ENCODE assay signal across 29 cellular contexts in genomic region chr6:43047998-43048397, GRCh38.
"Had no signal": no experiment of that assay in that cellular context is flagged by ENCODE, and none has a peak within 500 bp of the region (broad histone marks: within the 10 kb centered on the region; RNA-seq: fewer than 3 reads in every experiment).

No MANE protein-coding gene starts in this region.

- DNase-seq: colonic mucosa; effector CD8-positive, alpha-beta T cell; endodermal cell; foreskin melanocyte; glutamatergic neuron; heart right ventricle; hippocampal formation; left cardiac atrium; left lung; mesenchymal stem cell; mucosa of descending colon; naive B cell; sigmoid colon; stimulated activated CD4-positive, alpha-beta T cell treated with anti-CD3 and anti-CD28 coated beads, Interleukin-2, amount 100 ng/mL, for 24 hours; stimulated activated CD4-positive, alpha-beta T cell treated with anti-CD3 and anti-CD28 coated beads, Interleukin-4, amount 100 ng/mL, for 24 hours; stimulated activated naive CD8-positive, alpha-beta T cell treated with anti-CD3 and anti-CD28 coated beads, Interleukin-15, Interleukin-2, amounts not matched to agents 100 U/mL and 50 U/mL, for 24 hours; substantia nigra; testis; tibial artery had no signal

- H3K27me3 ChIP-seq: colonic mucosa, esophagus muscularis mucosa, heart right ventricle, left lung, right atrium auricular region, sigmoid colon, testis, tibial artery had no signal

- H3K36me3 ChIP-seq: colonic mucosa had no signal

- H3K27ac ChIP-seq: colonic mucosa, esophagus muscularis mucosa, heart right ventricle, left lung, prostate gland, right atrium auricular region, sigmoid colon, testis, tibial artery had no signal

- H3K9me3 Mint-ChIP-seq: dendritic cell treated with granulocyte-macrophage colony-stimulating factor and Interleukin-4, amounts not matched to agents 40 ng/mL and 50 ng/mL, for 4 days; endodermal cell; mesothelial cell of epicardium; naive B cell; natural killer cell treated with Interleukin-12 subunit alpha and Interleukin-12 subunit beta and Interleukin-15 and Interleukin-18, amount 100 ng/mL, for 72 hours; neural crest cell; stimulated activated memory B cell treated with anti-CD40 and anti-IgM and Interleukin-4, amounts not matched to agents 10 μg/mL and 1 μg/mL and 100 μg/mL, for 72 hours; type B pancreatic cell had no signal

- H3K4me3 ChIP-seq: colonic mucosa, esophagus muscularis mucosa, heart right ventricle, left lung, mucosa of descending colon, prostate gland, right atrium auricular region, sigmoid colon, testis, tibial artery had no signal

- FAIRE-seq: islet of Langerhans had no signal

- H3K27me3 Mint-ChIP-seq: dendritic cell treated with granulocyte-macrophage colony-stimulating factor and Interleukin-4, amounts not matched to agents 40 ng/mL and 50 ng/mL, for 4 days; naive B cell; natural killer cell treated with Interleukin-12 subunit alpha and Interleukin-12 subunit beta and Interleukin-15 and Interleukin-18, amount 100 ng/mL, for 72 hours; stimulated activated memory B cell treated with anti-CD40 and anti-IgM and Interleukin-4, amounts not matched to agents 10 μg/mL and 1 μg/mL and 100 μg/mL, for 72 hours; type B pancreatic cell had no signal

- H3K9me3 ChIP-seq: colonic mucosa, esophagus muscularis mucosa, heart right ventricle, left lung, mucosa of descending colon, prostate gland, right atrium auricular region, sigmoid colon, testis, tibial artery had no signal

- H3K27ac Mint-ChIP-seq: dendritic cell treated with granulocyte-macrophage colony-stimulating factor and Interleukin-4, amounts not matched to agents 40 ng/mL and 50 ng/mL, for 4 days; endodermal cell; mesothelial cell of epicardium; naive B cell; natural killer cell treated with Interleukin-12 subunit alpha and Interleukin-12 subunit beta and Interleukin-15 and Interleukin-18, amount 100 ng/mL, for 72 hours; stimulated activated memory B cell treated with anti-CD40 and anti-IgM and Interleukin-4, amounts not matched to agents 10 μg/mL and 1 μg/mL and 100 μg/mL, for 72 hours; type B pancreatic cell had no signal

- H3K4me3 Mint-ChIP-seq: dendritic cell treated with granulocyte-macrophage colony-stimulating factor and Interleukin-4, amounts not matched to agents 40 ng/mL and 50 ng/mL, for 4 days; endodermal cell; mesothelial cell of epicardium; natural killer cell treated with Interleukin-12 subunit alpha and Interleukin-12 subunit beta and Interleukin-15 and Interleukin-18, amount 100 ng/mL, for 72 hours; stimulated activated memory B cell treated with anti-CD40 and anti-IgM and Interleukin-4, amounts not matched to agents 10 μg/mL and 1 μg/mL and 100 μg/mL, for 72 hours; type B pancreatic cell had no signal

- ATAC-seq: heart right ventricle; left cardiac atrium; left lung; mucosa of descending colon; natural killer cell treated with Interleukin-12 subunit alpha and Interleukin-12 subunit beta and Interleukin-15 and Interleukin-18, amount 100 ng/mL, for 72 hours; stimulated activated memory B cell treated with anti-CD40 and anti-IgM and Interleukin-4, amounts not matched to agents 10 μg/mL and 1 μg/mL and 100 μg/mL, for 72 hours; stimulated activated naive CD8-positive, alpha-beta T cell treated with anti-CD3 and anti-CD28 coated beads, Interleukin-15, Interleukin-2, amounts not matched to agents 100 U/mL and 50 U/mL, for 24 hours had no signal

- H3K36me3 Mint-ChIP-seq: natural killer cell treated with Interleukin-12 subunit alpha and Interleukin-12 subunit beta and Interleukin-15 and Interleukin-18, amount 100 ng/mL, for 72 hours had no signal
